In the genomic region with DNA sequence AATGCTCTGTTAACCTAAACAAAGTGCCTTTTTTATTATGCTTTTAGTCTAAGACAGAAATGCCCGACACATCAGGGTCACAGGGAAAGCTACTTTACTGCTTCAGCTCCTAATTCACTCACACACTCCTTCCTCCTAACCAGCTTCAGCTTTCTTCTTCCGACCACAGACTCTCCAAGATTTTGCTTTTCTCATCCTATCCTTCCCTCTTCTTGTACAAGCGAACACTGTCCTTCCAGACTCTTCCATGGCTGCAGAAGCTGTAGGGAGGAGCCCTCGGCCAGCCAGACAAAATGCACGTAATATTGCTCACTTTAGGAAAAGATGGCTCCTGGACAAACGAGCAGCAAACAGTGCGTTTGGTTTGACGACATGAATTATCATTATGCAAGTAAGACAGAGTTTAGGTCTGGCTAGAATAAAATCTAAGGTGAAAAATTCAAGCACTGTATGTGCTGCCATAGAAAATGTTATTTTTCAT, we compare ENCODE assay signal across 8 cellular contexts. TPM values are rescaled to one million over a fixed set of nuclear protein-coding genes. Genes with fewer than 3 reads are reported as not detected.
A peak's percentile ranks its signal among the peaks of the same experiment; 100 is the strongest.
DNase-seq lines count a peak whose midpoint lies in the region; ATAC-seq, FAIRE-seq and TF ChIP-seq lines count a peak whose summit lies in the region.

No MANE protein-coding gene starts in this region.

- peak overlapping the region; percentile 53 to 60 for H3K4me3 ChIP-seq in ascending aorta

- FAIRE-seq in frontal cortex (lab: Jason Lieb, UNC) = no peak

- DNase-seq in EH (ENCODE audit: low read depth) (peak; percentile 59), NCI-H1105 treated with DMSO at 0.1 percent for 48 hours (lab: John Stamatoyannopoulos, UW) (peak; percentile 42), ascending aorta (ENCODE audit: low spot score in 2 of 2) (peak in 1 of 2 donors; percentile 77), kidney glomerular epithelial cell (lab: John Stamatoyannopoulos, UW) (peak; percentile 57), activated gamma-delta T cell (lab: John Stamatoyannopoulos, UW) (no peak), frontal cortex (ENCODE audit: low spot score in 2 of 2) (no peak)

- intact Hi-C loops in ascending aorta (cut with DNase I) = loop anchor here (1.0 kb wide), 2 partner anchors 130 to 167 kb away; no protein-coding TSS in a partner anchor

- no peaks in the 10 kb centered on the region for H3K27me3 ChIP-seq in ascending aorta

- H3K27ac ChIP-seq in ascending aorta (peak overlapping the region; percentile 80 to 91), temporal lobe (ENCODE audit: low read depth, low read length) (peak overlapping the region; percentile 84)

- peaks cover 0 to 8% of the 10 kb centered on the region in 2 donors for H3K4me1 ChIP-seq in ascending aorta

- H3K9me3 ChIP-seq in ascending aorta = no peaks in the 10 kb centered on the region

- TF ChIP-seq CTCF in ascending aorta (IDR thresholded peaks at IDR 0.05) = no peak

- ATAC-seq in HG02678 (IDR thresholded peaks at IDR 0.05; ENCODE audit: unreplicated experiment) = no peak

- H3K36me3 ChIP-seq in ascending aorta = no peaks in the 10 kb centered on the region

RNA-seq across cellular contexts. Expression of a gene that starts 47.5 kb away (rescaled TPM):
- total RNA-seq in ascending aorta (32.9 TPM), temporal lobe (128 TPM), frontal cortex (63.2 TPM)

Comparison
In these comparisons a context has a peak if more than half of its experiments do, and no peak if none do; other contexts are left out.
1. DNase-seq: peak in EH (single experiment), NCI-H1105 treated with DMSO at 0.1 percent for 48 hours (single experiment) and kidney glomerular epithelial cell (single experiment); none in activated gamma-delta T cell (single experiment) and frontal cortex (0 of 2).